ENCODE assay signal across 1 cellular context in the genomic region with DNA sequence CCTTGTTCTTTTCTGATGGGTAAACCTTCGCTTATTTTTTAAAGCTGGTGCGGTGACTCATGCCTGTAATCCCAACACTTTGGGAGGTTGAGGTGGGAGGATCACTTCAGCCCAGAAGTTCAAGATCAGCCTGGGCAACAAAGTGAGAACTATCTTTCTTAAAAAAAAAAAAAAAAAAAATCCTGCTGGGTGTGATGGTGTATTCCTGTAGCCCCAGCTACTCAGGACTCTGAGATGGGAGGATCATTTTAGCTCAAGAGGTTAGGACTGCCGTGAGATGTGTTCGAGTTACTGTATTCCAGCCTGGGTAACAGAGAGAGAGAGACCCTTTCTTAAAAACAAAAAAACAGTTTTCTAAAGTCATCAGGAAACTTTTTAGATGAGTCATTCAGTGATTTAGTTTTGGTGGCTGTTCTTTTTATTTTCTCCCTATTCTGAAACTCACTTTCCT.
TF ChIP-seq lines count a peak whose summit lies in the region.

No MANE protein-coding gene starts in this region.

TF ChIP-seq in WTC11, 78 proteins besides CTCF, POLR2A, EP300 and RAD21 (continued from another document):
- TF ChIP-seq, protein P1, sequence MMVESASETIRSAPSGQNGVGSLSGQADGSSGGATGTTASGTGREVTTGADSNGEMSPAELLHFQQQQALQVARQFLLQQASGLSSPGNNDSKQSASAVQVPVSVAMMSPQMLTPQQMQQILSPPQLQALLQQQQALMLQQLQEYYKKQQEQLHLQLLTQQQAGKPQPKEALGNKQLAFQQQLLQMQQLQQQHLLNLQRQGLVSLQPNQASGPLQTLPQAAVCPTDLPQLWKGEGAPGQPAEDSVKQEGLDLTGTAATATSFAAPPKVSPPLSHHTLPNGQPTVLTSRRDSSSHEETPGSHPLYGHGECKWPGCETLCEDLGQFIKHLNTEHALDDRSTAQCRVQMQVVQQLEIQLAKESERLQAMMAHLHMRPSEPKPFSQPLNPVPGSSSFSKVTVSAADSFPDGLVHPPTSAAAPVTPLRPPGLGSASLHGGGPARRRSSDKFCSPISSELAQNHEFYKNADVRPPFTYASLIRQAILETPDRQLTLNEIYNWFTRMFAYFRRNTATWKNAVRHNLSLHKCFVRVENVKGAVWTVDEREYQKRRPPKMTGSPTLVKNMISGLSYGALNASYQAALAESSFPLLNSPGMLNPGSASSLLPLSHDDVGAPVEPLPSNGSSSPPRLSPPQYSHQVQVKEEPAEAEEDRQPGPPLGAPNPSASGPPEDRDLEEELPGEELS (CRISPR knock-in tag; IDR thresholded peaks at IDR 0.05): no peak
